ENCODE assay signal across 8 cellular contexts in the genomic region with DNA sequence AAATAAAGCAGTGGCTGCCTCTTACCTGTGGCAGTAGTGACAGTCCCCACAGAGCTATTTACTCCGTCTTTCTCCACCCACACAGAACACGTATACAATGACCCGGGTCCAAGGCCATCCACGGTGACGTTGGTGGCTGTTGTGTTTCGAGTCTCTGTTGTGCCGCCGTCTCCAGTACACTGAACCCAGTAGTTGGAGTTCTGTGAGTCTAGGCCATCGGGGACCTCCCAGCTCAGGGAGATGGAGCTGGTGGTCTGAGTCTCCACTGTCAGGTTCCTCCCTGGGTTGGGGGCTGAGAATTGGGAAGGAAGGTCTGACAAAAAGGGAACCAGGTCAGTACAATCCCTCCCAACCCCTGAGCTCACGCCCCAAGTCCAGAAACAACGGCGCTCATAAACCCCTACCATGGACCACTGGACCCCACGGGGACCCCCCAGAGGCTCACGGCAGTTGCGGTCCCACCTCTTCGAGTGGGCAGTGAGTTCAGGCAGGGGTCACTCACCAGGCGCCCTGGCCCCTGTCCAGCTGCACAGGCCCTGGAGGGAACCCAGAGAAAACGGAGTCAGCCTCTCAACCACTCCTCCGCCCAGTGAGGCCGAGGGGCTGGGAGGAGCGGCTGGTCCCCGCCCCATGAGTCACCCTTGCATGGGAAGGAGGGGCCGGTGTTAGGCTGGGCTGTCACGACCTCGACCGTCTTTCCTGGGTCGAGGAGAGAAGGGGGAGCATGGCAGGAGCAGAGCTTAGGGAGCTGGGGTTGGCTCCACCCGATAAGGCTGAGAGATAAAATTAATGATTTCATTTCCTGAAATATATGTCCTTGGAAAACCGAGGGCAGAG. TPM values are rescaled to one million over a fixed set of nuclear protein-coding genes. Genes with fewer than 3 reads are reported as not detected.
A peak's percentile ranks its signal among the peaks of the same experiment; 100 is the strongest.
DNase-seq lines count a peak whose midpoint lies in the region; ATAC-seq and TF ChIP-seq lines count a peak whose summit lies in the region.

No MANE protein-coding gene starts in this region.

- H3K4me2 ChIP-seq in skeletal muscle satellite cell (ENCODE audit: low read length): peak overlapping the region; percentile 57

- H3K4me1 ChIP-seq in RWPE2 (ENCODE audit: insufficient read depth, poor library complexity, severe bottlenecking) (peaks cover 21% of the 10 kb centered on the region), iPS-15b (ENCODE audit: control insufficient read depth, insufficient read depth, low read length) (no peaks in the 10 kb centered on the region), skeletal muscle satellite cell (ENCODE audit: control insufficient read depth, insufficient read depth, low read length) (peaks cover 27% of the 10 kb centered on the region)

- peak overlapping the region; percentile 39 for H3K27ac ChIP-seq in RWPE2 (ENCODE audit: poor library complexity, severe bottlenecking)

- DNase-seq in AG09309 (ENCODE audit: low read depth): peak; percentile 53
- DNase-seq in HK-2 (ENCODE audit: unreplicated experiment): peak; percentile 94
- peak; percentile 94 for DNase-seq in RWPE2 (ENCODE audit: low spot score)
- peak; percentile 87 for DNase-seq in astrocyte of the spinal cord (ENCODE audit: low read depth, low spot score)

- H3K9me3 ChIP-seq in RWPE2 (ENCODE audit: severe bottlenecking) (no peaks in the 10 kb centered on the region), iPS-15b (ENCODE audit: control insufficient read depth, insufficient read depth, low read length) (no peaks in the 10 kb centered on the region), skeletal muscle satellite cell (replicated peaks; ENCODE audit: low read length) (no peaks in the 10 kb centered on the region)

- H3K27me3 ChIP-seq in RWPE2 (ENCODE audit: insufficient read depth, poor library complexity, severe bottlenecking) (no peaks in the 10 kb centered on the region), iPS-15b (ENCODE audit: control insufficient read depth, insufficient read depth, low read length) (no peaks in the 10 kb centered on the region), skeletal muscle satellite cell (ENCODE audit: control insufficient read depth, insufficient read depth, low read length) (peaks cover 15% of the 10 kb centered on the region)

- ATAC-seq in RWPE2 (ENCODE audit: low read depth): peak; percentile 83
- ATAC-seq in GM19324 (IDR thresholded peaks at IDR 0.05; ENCODE audit: low FRiP score, unreplicated experiment): no peak
- no peak for ATAC-seq in HG03175 (IDR thresholded peaks at IDR 0.05; ENCODE audit: unreplicated experiment)

- H3K4me3 ChIP-seq in AG09309 (ENCODE audit: control insufficient read depth, low read depth, low read length): peak overlapping the region; percentile 24
- peak overlapping the region; percentile 16 for H3K4me3 ChIP-seq in RWPE2 (ENCODE audit: severe bottlenecking)
- no peak overlapping the region for H3K4me3 ChIP-seq in astrocyte of the spinal cord (ENCODE audit: low read depth, low read length)
- peak overlapping the region; percentile 44 for H3K4me3 ChIP-seq in iPS-15b (ENCODE audit: low read depth, low read length)
- H3K4me3 ChIP-seq in skeletal muscle satellite cell (ENCODE audit: low read length): no peak overlapping the region

- H3K9ac ChIP-seq in iPS-15b (ENCODE audit: low read depth, low read length): no peak overlapping the region
- peak overlapping the region; percentile 11 for H3K9ac ChIP-seq in skeletal muscle satellite cell (ENCODE audit: low read depth, low read length)

- in situ Hi-C loops in astrocyte of the spinal cord (cut with HindIII; ENCODE audit: low sequenced_read_pairs): no loop called here

- no peaks in the 10 kb centered on the region for H3K36me3 ChIP-seq in RWPE2 (ENCODE audit: low read depth)
- H3K36me3 ChIP-seq in iPS-15b (ENCODE audit: control insufficient read depth, insufficient read depth, low read length): no peaks in the 10 kb centered on the region
- H3K36me3 ChIP-seq in skeletal muscle satellite cell (ENCODE audit: insufficient read depth, low read length): no peaks in the 10 kb centered on the region

- TF ChIP-seq CTCF in AG09309 (IDR thresholded peaks at IDR 0.05; ENCODE audit: control insufficient read depth, insufficient read depth, low read depth, low read length, missing control alignments) (no peak), RWPE2 (IDR thresholded peaks at IDR 0.05; ENCODE audit: poor library complexity, severe bottlenecking) (no peak), astrocyte of the spinal cord (IDR thresholded peaks at IDR 0.05; ENCODE audit: low read depth, low read length) (no peak)

RNA-seq across cellular contexts. Expression of gene PTPRH, which starts 2.4 kb away (rescaled TPM):
- total RNA-seq in skeletal muscle satellite cell (2012; rRNA removed): 3.3 and 3.9 TPM in 2 replicates

RNA-seq across cellular contexts. Expression of gene TMEM86B, which starts 21.7 kb away (rescaled TPM):
- 1.0 and 1.7 TPM in 2 replicates for total RNA-seq in skeletal muscle satellite cell (2012; rRNA removed)

RNA-seq across cellular contexts. Expression of gene SYT5, which starts 26.8 kb away (rescaled TPM):
- 0.76 TPM in 1 of 2 replicates, not detected in the other for total RNA-seq in skeletal muscle satellite cell (2012; rRNA removed)

RNA-seq across cellular contexts. Expression of gene DNAAF3, which starts 40.5 kb away (rescaled TPM):
- 0.66 and 0.76 TPM in 2 replicates for total RNA-seq in skeletal muscle satellite cell (2012; rRNA removed)

RNA-seq across cellular contexts. Expression of gene TNNI3, which starts 49.4 kb away (rescaled TPM):
- not detected in 2 replicates for total RNA-seq in skeletal muscle satellite cell (2012; rRNA removed)

Comparison
In these comparisons a context has a peak if more than half of its experiments do, and no peak if none do; other contexts are left out.
1. H3K4me3 ChIP-seq: peak in AG09309 (single experiment), RWPE2 (single experiment) and iPS-15b (single experiment); none in astrocyte of the spinal cord (single experiment) and skeletal muscle satellite cell (single experiment).
2. Peak in every context shown above with its lines, with median percentiles within 50 percentile points of each other: DNase-seq.